8 cellular contexts compared by ENCODE assay signal in genomic region chr5:65482727-65483473, GRCh38. TPM values are rescaled to one million over a fixed set of nuclear protein-coding genes. Genes with fewer than 3 reads are reported as not detected.
DNase-seq lines count a peak whose midpoint lies in the region; ATAC-seq, FAIRE-seq and TF ChIP-seq lines count a peak whose summit lies in the region.

No MANE protein-coding gene starts in this region.

- peak overlapping the region; percentile 95 for H3K4me2 ChIP-seq in HepG2 (ENCODE audit: low read depth, low read length)

- no peaks in the 10 kb centered on the region for H3K79me2 ChIP-seq in HepG2 (ENCODE audit: insufficient read depth, low read length)

- TF ChIP-seq EP300 in HepG2 (IDR thresholded peaks at IDR 0.05; ENCODE audit: low read depth in 2 of 2, low read length in 2 of 2): no peak
- no peak for TF ChIP-seq EP300 in HepG2 (CRISPR knock-in tag; IDR thresholded peaks at IDR 0.05; ENCODE audit: borderline replicate concordance)

- WGBS in HepG2 (ENCODE audit: low lambda C conversion rate): 3% methylated on average over 12 of the region's 12 CpGs

- H3K4me1 Mint-ChIP-seq in CD14-positive monocyte: peaks cover 7% of the 10 kb centered on the region

- no TSS peak for BruUV-seq in HepG2 (replicated peaks; lab: Mats Ljungman, UMichigan)

- H3K4me3 Mint-ChIP-seq in CD14-positive monocyte: peak overlapping the region in 1 of 2 donors; percentile 95

- H3K27me3 ChIP-seq in HepG2 (ENCODE audit: control insufficient read depth in 1 of 2, insufficient read depth in 2 of 2, low read length in 2 of 2): no peaks in the 10 kb centered on the region; a peak in 1 of 5 replicates

- H3K36me3 Mint-ChIP-seq in CD14-positive monocyte: no peaks in the 10 kb centered on the region

- peak overlapping the region; percentile 61 to 73 (median 67) for H3K4me3 ChIP-seq in HepG2 (replicated peaks in 1 of 3; ENCODE audit: insufficient read depth in 1 of 3, low read depth in 2 of 3, low read length in 3 of 3)

- no peak for TF ChIP-seq POLR2A in H54 (IDR thresholded peaks at IDR 0.05; ENCODE audit: low read depth, low read length)
- TF ChIP-seq POLR2A in HepG2 (IDR thresholded peaks at IDR 0.05; ENCODE audit: insufficient read depth in 1 of 2, low read depth in 2 of 2, low read length in 2 of 2): no peak

- peak overlapping the region; percentile 96 for H2AFZ ChIP-seq in HepG2 (ENCODE audit: low read length)

- no peak for TF ChIP-seq CTCF in CD14-positive monocyte (IDR thresholded peaks at IDR 0.05)
- TF ChIP-seq CTCF in HepG2 (CRISPR knock-in tag; IDR thresholded peaks at IDR 0.05): no peak

- ATAC-seq in HepG2 (peak; percentile 34), GM21447 (IDR thresholded peaks at IDR 0.05; ENCODE audit: unreplicated experiment) (no peak)

- POLR2A ChIA-PET in HepG2 (lab: Yijun Ruan, JAX): interaction anchor here (3.4 kb wide), 1 partner anchor 381 kb away, joined by 24 read pairs; no protein-coding TSS in a partner anchor

- DNase-seq in CD14-positive monocyte (ENCODE audit: low spot score) (no peak), H54 (ENCODE audit: insufficient read length, low spot score) (no peak), RPMI7951 (ENCODE audit: low read depth) (peak; percentile 68), dedifferentiated amniotic fluid mesenchymal stem cell (ENCODE audit: extremely low spot score) (peak; percentile 66), HepG2 (ENCODE audit: low spot score) (peak; percentile 21), superior temporal gyrus (ENCODE audit: extremely low spot score) (peak; percentile 71)
- DNase-seq in activated CD4-positive, alpha-beta T cell treated with anti-CD3 and anti-CD28 coated beads, Interleukin-2, amount 50 U/mL, for 48 hours: no peak

- H3K4me1 ChIP-seq in HepG2 (ENCODE audit: insufficient read depth, low read length): peaks cover 17% of the 10 kb centered on the region

- peak overlapping the region; percentile 65 for H3K9ac ChIP-seq in HepG2 (ENCODE audit: insufficient read depth, low read depth, low read length)

- intact Hi-C loops in CD14-positive monocyte (cut with micrococcal nuclease): loop anchor here (5.0 to 10.0 kb wide), 3 partner anchors 378 to 671 kb away; no protein-coding TSS in a partner anchor
- intact Hi-C loops in HepG2 (cut with micrococcal nuclease; ENCODE audit: unreplicated experiment): loop anchor here (1.0 to 5.0 kb wide), 7 partner anchors 156 to 846 kb away; no protein-coding TSS in a partner anchor

- peak overlapping the region in 5 of 7 donors; percentile 38 to 85 (median 61) for H3K27ac Mint-ChIP-seq in CD14-positive monocyte

- H3K36me3 ChIP-seq in HepG2 (replicated peaks in 1 of 2; ENCODE audit: control insufficient read depth in 1 of 2, insufficient read depth in 2 of 2, low read length in 2 of 2): no peaks in the 10 kb centered on the region

- H3K27ac ChIP-seq in HepG2 (ENCODE audit: extremely low read length, insufficient read depth, low read length): peak overlapping the region; percentile 43

- peaks cover 3 to 8% (median 6%) of the 10 kb centered on the region in 3 donors for H3K27me3 Mint-ChIP-seq in CD14-positive monocyte (ENCODE audit: low read depth in 3 of 3)

- in situ Hi-C loops in HepG2 (cut with HindIII; ENCODE audit: extremely low pct_ligation_motif_present, low pct_unique_long_range_greater_than_20kb): loop anchor here (5.0 to 25.0 kb wide), 5 partner anchors 266 to 846 kb away; no protein-coding TSS in a partner anchor

- no peaks in the 10 kb centered on the region for H4K20me1 ChIP-seq in HepG2 (ENCODE audit: insufficient read depth, low read length)

- no peaks in the 10 kb centered on the region for H3K9me3 ChIP-seq in HepG2 (ENCODE audit: low read length)

- FAIRE-seq in H54 (lab: Jason Lieb, UNC) (peak; percentile 38), HepG2 (lab: Jason Lieb, UNC) (peak; percentile 30)

- CTCF ChIA-PET in HepG2 (lab: Yijun Ruan, JAX; ENCODE audit: low intra/inter-chr PET ratio, low total read pairs): interaction anchor here (1.5 to 2.8 kb wide), 4 partner anchors 381 to 672 kb away, joined by 4 to 33 read pairs (median 8); no protein-coding TSS in a partner anchor

- TF ChIP-seq RAD21 in HepG2 (CRISPR knock-in tag; IDR thresholded peaks at IDR 0.05): no peak

- H3K9me3 Mint-ChIP-seq in CD14-positive monocyte: peaks cover 0 to 3% (median 0%) of the 10 kb centered on the region in 7 donors

TF ChIP-seq in HepG2, 621 proteins besides CTCF, POLR2A, EP300 and RAD21:
- TF ChIP-seq KMT2B (CRISPR knock-in tag; IDR thresholded peaks at IDR 0.05) (peak; percentile 79), SAP130 (CRISPR knock-in tag; IDR thresholded peaks at IDR 0.05; ENCODE audit: low read depth) (0 out of 2 replicates have a peak, but pooled peaks have one; percentile 5), THAP11 (CRISPR knock-in tag; IDR thresholded peaks at IDR 0.05) (no peak), CAMTA2 (CRISPR knock-in tag; IDR thresholded peaks at IDR 0.05; ENCODE audit: borderline replicate concordance) (no peak), ZNF543 (CRISPR knock-in tag; IDR thresholded peaks at IDR 0.05) (no peak), ZNF280B (CRISPR knock-in tag; IDR thresholded peaks at IDR 0.05; ENCODE audit: borderline replicate concordance) (no peak), SRF (IDR thresholded peaks at IDR 0.05; ENCODE audit: low read depth, low read length) (no peak), IRF2 (CRISPR knock-in tag; IDR thresholded peaks at IDR 0.05) (peak; percentile 93)

RNA-seq across cellular contexts. Expression of gene ADAMTS6, which starts 1.2 kb away (rescaled TPM):
- polyA plus RNA-seq in CD14-positive monocyte (not detected), HepG2 (2011; rRNA removed) (7.3 and 8.2 TPM in 2 replicates)
- total RNA-seq in RPMI7951 (2014; rRNA removed; shearing (Covaris generic)): 10.3 and 14.3 TPM in 2 replicates
- total RNA-seq in HepG2 (2016; rRNA removed; fragmentation: Illumina TruSeq; extraction: Trizol): 0.93 and 3.1 TPM in 2 replicates
- total RNA-seq in HepG2 (2016; cell fraction: cytosol; rRNA removed; fragmentation: Illumina TruSeq; extraction: Trizol; ENCODE audit: low read depth): 15.4 and 18.4 TPM in 2 replicates
- total RNA-seq in HepG2 (2016; cell fraction: insoluble cytoplasmic fraction; rRNA removed; fragmentation: Illumina TruSeq; extraction: Trizol): 2.0 and 3.5 TPM in 2 replicates
- total RNA-seq in HepG2 (2016; cell fraction: membrane; rRNA removed; fragmentation: Illumina TruSeq; extraction: Trizol): 11.5 and 16.5 TPM in 2 replicates
- total RNA-seq in HepG2 (2016; cell fraction: nucleus; rRNA removed; fragmentation: Illumina TruSeq; extraction: Trizol): 7.5 and 9.0 TPM in 2 replicates
- polyA plus RNA-seq in HepG2 (2011; cell fraction: cytosol; rRNA removed): 2.2 and 3.2 TPM in 2 replicates
- polyA plus RNA-seq in HepG2 (2011; cell fraction: nucleus; rRNA removed): 39.0 and 39.9 TPM in 2 replicates
- 4.2 and 5.0 TPM in 2 replicates for polyA plus RNA-seq in HepG2 (2012)
- 0.01 and 0.02 TPM in 2 replicates for polyA plus RNA-seq in HepG2 (2016; cell fraction: cytosol; fragmentation: Illumina TruSeq; extraction: Trizol; ENCODE audit: low read depth)
- polyA plus RNA-seq in HepG2 (2016; cell fraction: insoluble cytoplasmic fraction; fragmentation: Illumina TruSeq; extraction: Trizol; ENCODE audit: low read depth): 0.29 and 0.35 TPM in 2 replicates
- polyA plus RNA-seq in HepG2 (2016; cell fraction: membrane; fragmentation: Illumina TruSeq; extraction: Trizol; ENCODE audit: low read depth): 0.03 and 0.12 TPM in 2 replicates
- polyA plus RNA-seq in HepG2 (2016; cell fraction: nucleus; fragmentation: Illumina TruSeq; extraction: Trizol; ENCODE audit: insufficient read depth, low read depth): 4.0 and 4.6 TPM in 2 replicates
- polyA minus RNA-seq in HepG2 (2011; rRNA and poly(A)+ RNA removed; ENCODE audit: low replicate concordance): 2.9 and 8.8 TPM in 2 replicates
- polyA minus RNA-seq in HepG2 (2011; cell fraction: cytosol; rRNA and poly(A)+ RNA removed): 6.4 and 7.6 TPM in 2 replicates
- polyA minus RNA-seq in HepG2 (2011; cell fraction: nucleus; rRNA and poly(A)+ RNA removed): 48.6 and 63.0 TPM in 2 replicates

Comparison
In these comparisons a context has a peak if more than half of its experiments do, and no peak if none do; other contexts are left out.
1. DNase-seq: peak in RPMI7951 (single experiment), dedifferentiated amniotic fluid mesenchymal stem cell (single experiment), HepG2 (single experiment) and superior temporal gyrus (single experiment); none in CD14-positive monocyte (single experiment), H54 (single experiment) and activated CD4-positive, alpha-beta T cell treated with anti-CD3 and anti-CD28 coated beads, Interleukin-2, amount 50 U/mL, for 48 hours (0 of 2).